In genomic region chr16:89355686-89356085, GRCh38 we compare ENCODE assay signal across 18 cellular contexts.
DNase-seq lines count a peak whose midpoint lies in the region; ATAC-seq and TF ChIP-seq lines count a peak whose summit lies in the region.
"Had no signal": no experiment of that assay in that cellular context is flagged by ENCODE, and none has a peak within 500 bp of the region (broad histone marks: within the 10 kb centered on the region; RNA-seq: fewer than 3 reads in every experiment).

No MANE protein-coding gene starts in this region.

- BruUV-seq in Panc1 (replicated peaks; lab: Mats Ljungman, UMichigan): no TSS peak

- DNase-seq in activated CD8-positive, alpha-beta memory T cell treated with anti-CD3 and anti-CD28 coated beads, Interleukin-2, amount 10 ng/mL, durations not matched to agents 7 days and 5 days: no peak
- no peak for DNase-seq in activated CD8-positive, alpha-beta memory T cell treated with anti-CD3 and anti-CD28 coated beads for 24 hours
- DNase-seq in Panc1 (ENCODE audit: low read depth, low spot score) (no peak), immature natural killer cell (no peak), gastrocnemius medialis (no peak), G401 (ENCODE audit: low spot score) (no peak), NCI-H748 treated with DMSO at 0.1 percent for 48 hours (lab: John Stamatoyannopoulos, UW) (no peak)
- DNase-seq: activated CD4-positive, alpha-beta T cell treated with anti-CD3 and anti-CD28 coated beads, Interleukin-2, amount 10 ng/mL, durations not matched to agents 24 days and 14 days; AML-193; NCI-H1417; NCI-H2081 treated with DMSO at 0.1 percent for 48 hours; SJCRH30; stimulated activated CD4-positive, alpha-beta T cell treated with anti-CD3 and anti-CD28 coated beads, Interleukin-4, amount 100 ng/mL, for 4 hours; stimulated activated naive CD8-positive, alpha-beta T cell treated with anti-CD3 and anti-CD28 coated beads, Interleukin-15, amount 100 ng/mL, for 72 hours had no signal

- peaks cover 32% of the 10 kb centered on the region for H3K36me3 Mint-ChIP-seq in activated CD8-positive, alpha-beta memory T cell treated with anti-CD3 and anti-CD28 coated beads, Interleukin-2, amount 10 ng/mL, durations not matched to agents 7 days and 5 days
- H3K36me3 Mint-ChIP-seq in immature natural killer cell: no peaks in the 10 kb centered on the region

- no peak for TF ChIP-seq POLR2A in gastrocnemius medialis (IDR thresholded peaks at IDR 0.05)

- intact Hi-C loops in Panc1 (cut with micrococcal nuclease; ENCODE audit: unreplicated experiment) (no loop called here), gastrocnemius medialis (cut with DNase I; ENCODE audit: low total_unique reads) (loop anchor here (5.0 kb wide), 1 partner anchor 53 kb away; no protein-coding TSS in a partner anchor)

- no peaks in the 10 kb centered on the region; the same call in 1 of the 2 replicates for H3K36me3 ChIP-seq in Panc1 (ENCODE audit: control insufficient read depth, insufficient read depth, low read length)
- H3K36me3 ChIP-seq in gastrocnemius medialis: no peaks in the 10 kb centered on the region
- H3K36me3 ChIP-seq: upper lobe of left lung had no signal

- H3K27ac Mint-ChIP-seq in activated CD8-positive, alpha-beta memory T cell treated with anti-CD3 and anti-CD28 coated beads, Interleukin-2, amount 10 ng/mL, durations not matched to agents 7 days and 5 days: peak overlapping the region; percentile 66
- H3K27ac Mint-ChIP-seq in immature natural killer cell: peak overlapping the region in 1 of 6 donors; percentile 45
- H3K27ac Mint-ChIP-seq: activated CD4-positive, alpha-beta T cell treated with anti-CD3 and anti-CD28 coated beads, Interleukin-2, amount 10 ng/mL, durations not matched to agents 24 days and 14 days; dendritic cell treated with granulocyte-macrophage colony-stimulating factor and Interleukin-4, amounts not matched to agents 40 ng/mL and 50 ng/mL, for 4 days; mesothelial cell of epicardium had no signal

- H3K4me1 ChIP-seq in Panc1 (ENCODE audit: control insufficient read depth, insufficient read depth, low read length) (peaks cover 59% of the 10 kb centered on the region), gastrocnemius medialis (peaks cover 73 to 90% of the 10 kb centered on the region in 2 donors)

- in situ Hi-C loops in Panc1 (cut with HindIII; ENCODE audit: low pct_unique_long_range_greater_than_20kb, low sequenced_read_pairs): no loop called here
- in situ Hi-C loops in gastrocnemius medialis (cut with MboI; ENCODE audit: low sequenced_read_pairs in 4 of 4): no loop called here
- in situ Hi-C loops in G401 (cut with HindIII; ENCODE audit: low sequenced_read_pairs): no loop called here

- peak overlapping the region; percentile 7; the same call in 1 of the 2 replicates for H3K27ac ChIP-seq in Panc1 (ENCODE audit: low read length)
- peak overlapping the region; percentile 52 to 82 (median 76) for H3K27ac ChIP-seq in gastrocnemius medialis
- H3K27ac ChIP-seq: SJCRH30, upper lobe of left lung had no signal

- no peak for ATAC-seq in activated CD8-positive, alpha-beta memory T cell treated with anti-CD3 and anti-CD28 coated beads, Interleukin-2, amount 10 ng/mL, durations not matched to agents 7 days and 5 days
- ATAC-seq in Panc1 (no peak), gastrocnemius medialis (no peak), GM21786 (IDR thresholded peaks at IDR 0.05; ENCODE audit: unreplicated experiment) (no peak)
- ATAC-seq: stimulated activated naive CD8-positive, alpha-beta T cell treated with anti-CD3 and anti-CD28 coated beads, Interleukin-15, amount 100 ng/mL, for 72 hours had no signal

- CTCF ChIA-PET in activated CD8-positive, alpha-beta memory T cell treated with anti-CD3 and anti-CD28 coated beads, Interleukin-2, amount 10 ng/mL, durations not matched to agents 7 days and 5 days (lab: Charles Lee): interaction anchor here (1.4 kb wide), 1 partner anchor 23 kb away, joined by 4 read pairs; no protein-coding TSS in a partner anchor
- CTCF ChIA-PET in Panc1 (lab: Charles Lee): no interaction called here

- POLR2A ChIA-PET in Panc1 (lab: Charles Lee): no interaction called here

- H3K9me3 Mint-ChIP-seq in activated CD8-positive, alpha-beta memory T cell treated with anti-CD3 and anti-CD28 coated beads, Interleukin-2, amount 10 ng/mL, durations not matched to agents 7 days and 5 days (ENCODE audit: low read depth): no peaks in the 10 kb centered on the region
- H3K9me3 Mint-ChIP-seq in immature natural killer cell: no peaks in the 10 kb centered on the region
- H3K9me3 Mint-ChIP-seq: activated CD4-positive, alpha-beta T cell treated with anti-CD3 and anti-CD28 coated beads, Interleukin-2, amount 10 ng/mL, durations not matched to agents 24 days and 14 days; dendritic cell treated with granulocyte-macrophage colony-stimulating factor and Interleukin-4, amounts not matched to agents 40 ng/mL and 50 ng/mL, for 4 days; mesothelial cell of epicardium; stimulated activated naive CD8-positive, alpha-beta T cell treated with anti-CD3 and anti-CD28 coated beads, Interleukin-15, amount 100 ng/mL, for 72 hours had no signal

- H3K9me3 ChIP-seq in Panc1 (ENCODE audit: control insufficient read depth, insufficient read depth, low read depth, low read length) (no peaks in the 10 kb centered on the region), gastrocnemius medialis (no peaks in the 10 kb centered on the region)
- H3K9me3 ChIP-seq: SJCRH30, upper lobe of left lung had no signal

- H3K4me1 Mint-ChIP-seq in activated CD8-positive, alpha-beta memory T cell treated with anti-CD3 and anti-CD28 coated beads, Interleukin-2, amount 10 ng/mL, durations not matched to agents 7 days and 5 days: peaks cover 89% of the 10 kb centered on the region
- H3K4me1 Mint-ChIP-seq in immature natural killer cell: peaks cover 94 to 96% of the 10 kb centered on the region in 2 donors

- H3K4me3 Mint-ChIP-seq in activated CD8-positive, alpha-beta memory T cell treated with anti-CD3 and anti-CD28 coated beads, Interleukin-2, amount 10 ng/mL, durations not matched to agents 7 days and 5 days: no peak overlapping the region
- H3K4me3 Mint-ChIP-seq in immature natural killer cell: peak overlapping the region in 3 of 5 donors; percentile 26 to 63 (median 48)
- H3K4me3 Mint-ChIP-seq: activated CD4-positive, alpha-beta T cell treated with anti-CD3 and anti-CD28 coated beads, Interleukin-2, amount 10 ng/mL, durations not matched to agents 24 days and 14 days; dendritic cell treated with granulocyte-macrophage colony-stimulating factor and Interleukin-4, amounts not matched to agents 40 ng/mL and 50 ng/mL, for 4 days; mesothelial cell of epicardium; stimulated activated naive CD8-positive, alpha-beta T cell treated with anti-CD3 and anti-CD28 coated beads, Interleukin-15, amount 100 ng/mL, for 72 hours had no signal

- no peaks in the 10 kb centered on the region for H3K27me3 ChIP-seq in Panc1 (ENCODE audit: control insufficient read depth, insufficient read depth, low read length)
- no peaks in the 10 kb centered on the region for H3K27me3 ChIP-seq in gastrocnemius medialis
- H3K27me3 ChIP-seq: SJCRH30, upper lobe of left lung had no signal

- TF ChIP-seq CTCF in Panc1 (IDR thresholded peaks at IDR 0.05) (no peak), gastrocnemius medialis (IDR thresholded peaks at IDR 0.05 in 4 of 5, conservative IDR thresholded peaks at IDR 0.05 in 1 of 5) (no peak)

- no peak overlapping the region for H3K4me3 ChIP-seq in Panc1 (ENCODE audit: low read depth in 2 of 2, low read length in 2 of 2)
- no peak overlapping the region for H3K4me3 ChIP-seq in gastrocnemius medialis
- H3K4me3 ChIP-seq: SJCRH30, upper lobe of left lung had no signal

- H3K27me3 Mint-ChIP-seq in activated CD8-positive, alpha-beta memory T cell treated with anti-CD3 and anti-CD28 coated beads, Interleukin-2, amount 10 ng/mL, durations not matched to agents 7 days and 5 days: no peaks in the 10 kb centered on the region
- H3K27me3 Mint-ChIP-seq in immature natural killer cell (ENCODE audit: low read depth in 3 of 3): peaks cover 9 to 10% (median 9%) of the 10 kb centered on the region in 3 donors
- H3K27me3 Mint-ChIP-seq: activated CD4-positive, alpha-beta T cell treated with anti-CD3 and anti-CD28 coated beads, Interleukin-2, amount 10 ng/mL, durations not matched to agents 24 days and 14 days; dendritic cell treated with granulocyte-macrophage colony-stimulating factor and Interleukin-4, amounts not matched to agents 40 ng/mL and 50 ng/mL, for 4 days; stimulated activated naive CD8-positive, alpha-beta T cell treated with anti-CD3 and anti-CD28 coated beads, Interleukin-15, amount 100 ng/mL, for 72 hours had no signal
